ENCODE assay signal across 1 cellular context in genomic region chr1:223340637-223341036, GRCh38.
TF ChIP-seq lines count a peak whose summit lies in the region.

No MANE protein-coding gene starts in this region.

TF ChIP-seq in GM12878, 131 proteins besides CTCF, POLR2A, EP300 and RAD21:
- TF ChIP-seq NR2F1 (conservative IDR thresholded peaks at IDR 0.05), result peak; percentile 83
- no peak for TF ChIP-seq YY1 (IDR thresholded peaks at IDR 0.05; ENCODE audit: low read depth, low read length)
